ENCODE assay signal across 15 cellular contexts in the genomic region with DNA sequence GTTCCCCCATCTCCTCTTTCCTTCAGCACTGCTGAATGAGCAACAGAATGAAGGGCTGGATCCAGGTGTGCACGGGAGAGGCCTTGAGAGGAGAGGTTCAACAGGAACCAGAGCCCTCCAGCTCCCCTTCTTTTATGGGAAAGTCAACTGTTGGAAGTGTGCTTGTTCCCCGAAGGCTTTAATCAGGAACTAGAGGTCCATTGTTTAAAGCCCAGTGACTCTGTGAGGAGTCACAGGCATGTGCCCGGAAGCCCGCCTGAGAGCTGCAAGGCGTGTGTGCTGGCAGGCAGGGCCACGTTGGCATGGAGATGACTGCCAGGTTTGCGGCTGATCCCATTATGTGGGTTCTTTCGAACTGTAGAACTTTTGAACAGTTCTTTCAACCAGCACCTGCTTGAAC. TPM values are rescaled to one million over a fixed set of nuclear protein-coding genes. Genes with fewer than 3 reads are reported as not detected.
A peak's percentile ranks its signal among the peaks of the same experiment; 100 is the strongest.
DNase-seq lines count a peak whose midpoint lies in the region; ATAC-seq and TF ChIP-seq lines count a peak whose summit lies in the region.
"Had no signal": no experiment of that assay in that cellular context is flagged by ENCODE, and none has a peak within 500 bp of the region (broad histone marks: within the 10 kb centered on the region; RNA-seq: fewer than 3 reads in every experiment).

No MANE protein-coding gene starts in this region.

- H3K9ac ChIP-seq in PC-3 (ENCODE audit: low read length), result peak overlapping the region; percentile 44

- H3K4me3 ChIP-seq in PC-3 (ENCODE audit: low read length), result no peak overlapping the region
- no peak overlapping the region for H3K4me3 ChIP-seq in fibroblast of the aortic adventitia (ENCODE audit: low read depth, low read length)

- no peak overlapping the region for H3K4me3 Mint-ChIP-seq in stimulated activated naive CD8-positive, alpha-beta T cell treated with anti-CD3 and anti-CD28 coated beads, Interleukin-15, amount 100 ng/mL, for 72 hours
- H3K4me3 Mint-ChIP-seq: activated naive CD8-positive, alpha-beta T cell treated with anti-CD3 and anti-CD28 coated beads for 36 hours; B cell; endodermal cell had no signal

- peak overlapping the region; percentile 28; the same call in 1 of the 2 replicates for H2AFZ ChIP-seq in PC-3 (ENCODE audit: low read length)

- no peaks in the 10 kb centered on the region for H3F3A ChIP-seq in PC-3 (ENCODE audit: low read length, unreplicated experiment)

- ATAC-seq in PC-3 (peak; percentile 62), HG03432 (IDR thresholded peaks at IDR 0.05; ENCODE audit: unreplicated experiment) (no peak), HG02763 (IDR thresholded peaks at IDR 0.05; ENCODE audit: unreplicated experiment) (no peak), HG03354 (IDR thresholded peaks at IDR 0.05; ENCODE audit: poor library complexity, severe bottlenecking, unreplicated experiment) (no peak)
- no peak for ATAC-seq in stimulated activated naive CD8-positive, alpha-beta T cell treated with anti-CD3 and anti-CD28 coated beads, Interleukin-15, amount 100 ng/mL, for 72 hours
- ATAC-seq: left lobe of liver; stimulated activated naive CD8-positive, alpha-beta T cell treated with anti-CD3 and anti-CD28 coated beads, Interleukin-15, Interleukin-2, amounts not matched to agents 100 U/mL and 50 U/mL, for 24 hours had no signal

- no TSS peak for BruUV-seq in PC-3 (replicated peaks; lab: Mats Ljungman, UMichigan)

- no peaks in the 10 kb centered on the region for H3K9me2 ChIP-seq in PC-3 (replicated peaks; ENCODE audit: low read length)

- H3K9me3 Mint-ChIP-seq in stimulated activated naive CD8-positive, alpha-beta T cell treated with anti-CD3 and anti-CD28 coated beads, Interleukin-15, amount 100 ng/mL, for 72 hours, result no peaks in the 10 kb centered on the region
- H3K9me3 Mint-ChIP-seq: activated naive CD8-positive, alpha-beta T cell treated with anti-CD3 and anti-CD28 coated beads for 36 hours; endodermal cell had no signal

- H3K27me3 Mint-ChIP-seq in stimulated activated naive CD8-positive, alpha-beta T cell treated with anti-CD3 and anti-CD28 coated beads, Interleukin-15, amount 100 ng/mL, for 72 hours, result peaks cover 60% of the 10 kb centered on the region

- peak overlapping the region; percentile 92 for H3K4me2 ChIP-seq in PC-3 (ENCODE audit: low read length)

- no peaks in the 10 kb centered on the region for H3K9me3 ChIP-seq in PC-3 (ENCODE audit: low read length)

- H3K27me3 ChIP-seq in PC-3 (ENCODE audit: low read length), result no peaks in the 10 kb centered on the region

- peaks cover 32% of the 10 kb centered on the region for H3K4me1 ChIP-seq in PC-3 (ENCODE audit: insufficient read depth, low read length)

- H3K27ac ChIP-seq in PC-3 (ENCODE audit: low read length), result peak overlapping the region; percentile 88

- DNase-seq in COR-L47 (lab: John Stamatoyannopoulos, UW), result peak; percentile 51
- peak; percentile 93 for DNase-seq in PC-3
- DNase-seq in fibroblast of the aortic adventitia (ENCODE audit: low read depth), result peak; percentile 61
- peak; percentile 78 for DNase-seq in pulmonary artery endothelial cell (ENCODE audit: low read depth, low spot score)
- no peak for DNase-seq in stimulated activated naive CD8-positive, alpha-beta T cell treated with anti-CD3 and anti-CD28 coated beads, Interleukin-15, amount 100 ng/mL, for 72 hours
- DNase-seq: activated CD4-positive, alpha-beta T cell treated with anti-CD3 and anti-CD28 coated beads for 48 hours; activated naive CD8-positive, alpha-beta T cell treated with anti-CD3 and anti-CD28 coated beads for 36 hours; endodermal cell; NCI-H2171 treated with DMSO at 0.1 percent for 48 hours; stimulated activated naive CD8-positive, alpha-beta T cell treated with anti-CD3 and anti-CD28 coated beads, Interleukin-15, Interleukin-2, amounts not matched to agents 100 U/mL and 50 U/mL, for 24 hours had no signal

- peaks cover 72% of the 10 kb centered on the region for H3K79me2 ChIP-seq in PC-3 (ENCODE audit: low read length)

- intact Hi-C loops in PC-3 (cut with micrococcal nuclease), result loop anchor here (2.0 to 5.0 kb wide), 4 partner anchors 26 to 761 kb away; partner anchors contain the start of gene MX2

- CTCF ChIA-PET in PC-3 (lab: Charles Lee), result interaction anchor here (0.6 kb wide), 1 partner anchor 296 kb away, joined by 3 read pairs; no protein-coding TSS in a partner anchor

- H3K4me1 Mint-ChIP-seq in stimulated activated naive CD8-positive, alpha-beta T cell treated with anti-CD3 and anti-CD28 coated beads, Interleukin-15, amount 100 ng/mL, for 72 hours, result peaks cover 10% of the 10 kb centered on the region

- H3K27ac Mint-ChIP-seq in stimulated activated naive CD8-positive, alpha-beta T cell treated with anti-CD3 and anti-CD28 coated beads, Interleukin-15, amount 100 ng/mL, for 72 hours, result no peak overlapping the region
- H3K27ac Mint-ChIP-seq: activated naive CD8-positive, alpha-beta T cell treated with anti-CD3 and anti-CD28 coated beads for 36 hours; B cell; endodermal cell had no signal

- no peak for TF ChIP-seq CTCF in PC-3 (conservative IDR thresholded peaks at IDR 0.05; ENCODE audit: low read depth, low read length)
- no peak for TF ChIP-seq CTCF in fibroblast of the aortic adventitia (IDR thresholded peaks at IDR 0.05; ENCODE audit: insufficient read depth, low read length)

- H4K20me1 ChIP-seq in PC-3 (ENCODE audit: low read length), result no peaks in the 10 kb centered on the region

- POLR2A ChIA-PET in PC-3 (lab: Charles Lee; ENCODE audit: unreplicated experiment), result no interaction called here

- no peaks in the 10 kb centered on the region for H3K36me3 ChIP-seq in PC-3 (ENCODE audit: low read depth, low read length)

RNA-seq across cellular contexts. Expression of gene BACE2, which starts 3.2 kb away (rescaled TPM):
- total RNA-seq in PC-3 (2014; rRNA removed), result 89.2 and 96.2 TPM in 2 replicates
- total RNA-seq in fibroblast of the aortic adventitia (ENCODE audit: low replicate concordance), result 122 and 127 TPM in 2 replicates
- total RNA-seq in pulmonary artery endothelial cell, result 129 and 132 TPM in 2 replicates

Comparison
In these comparisons a context has a peak if more than half of its experiments do, and no peak if none do; other contexts are left out.
1. DNase-seq: peak in COR-L47 (single experiment), PC-3 (single experiment), fibroblast of the aortic adventitia (single experiment) and pulmonary artery endothelial cell (single experiment); none in stimulated activated naive CD8-positive, alpha-beta T cell treated with anti-CD3 and anti-CD28 coated beads, Interleukin-15, amount 100 ng/mL, for 72 hours (0 of 2).